ENCODE assay signal across 8 cellular contexts in the genomic region with DNA sequence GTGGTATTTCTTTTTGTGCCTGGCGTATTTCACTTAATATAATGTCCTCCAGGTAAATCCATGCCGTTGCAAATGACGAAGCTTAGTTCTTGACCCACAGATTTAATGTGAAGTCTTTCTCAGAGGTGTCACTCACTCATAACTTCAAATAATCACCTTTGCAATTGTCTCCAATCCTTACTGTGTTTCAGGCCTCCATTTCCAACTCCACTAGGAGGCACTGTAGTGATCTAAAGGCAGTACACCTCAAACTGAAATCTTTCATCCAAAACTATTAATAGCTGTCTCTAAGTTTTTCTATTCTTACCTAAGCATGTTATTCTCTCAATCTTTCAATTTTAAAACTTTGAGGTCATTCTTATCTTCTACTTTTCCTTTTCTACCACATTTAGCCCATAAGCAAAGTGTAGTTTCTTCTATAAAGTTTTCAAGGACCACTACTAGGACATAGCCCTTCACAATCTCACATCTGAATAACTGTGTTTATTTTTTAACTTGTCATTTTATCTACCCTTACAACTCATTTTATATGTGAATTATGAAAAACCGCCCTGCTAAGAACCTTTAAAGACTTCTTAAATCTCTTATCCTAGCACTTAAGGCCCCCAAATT. TPM values are rescaled to one million over a fixed set of nuclear protein-coding genes. Genes with fewer than 3 reads are reported as not detected.
DNase-seq lines count a peak whose midpoint lies in the region; ATAC-seq and TF ChIP-seq lines count a peak whose summit lies in the region.

No MANE protein-coding gene starts in this region.

- H3K79me2 ChIP-seq in smooth muscle cell (ENCODE audit: low read depth): no peaks in the 10 kb centered on the region

- no peak overlapping the region for H2AFZ ChIP-seq in smooth muscle cell (ENCODE audit: low read depth)

- no peaks in the 10 kb centered on the region for H4K20me1 ChIP-seq in smooth muscle cell (ENCODE audit: low read depth)

- H3K4me1 ChIP-seq in esophagus muscularis mucosa: peaks cover 0 to 27% (median 22%) of the 10 kb centered on the region in 4 donors
- peaks cover 4% of the 10 kb centered on the region for H3K4me1 ChIP-seq in smooth muscle cell (ENCODE audit: low read depth)

- DNase-seq in AG09309 (ENCODE audit: low read depth): no peak
- DNase-seq in RPMI7951 (ENCODE audit: low read depth): peak; percentile 30
- no peak for DNase-seq in esophagus muscularis mucosa (ENCODE audit: extremely low spot score)
- no peak for DNase-seq in smooth muscle cell (lab: John Stamatoyannopoulos, UW; ENCODE audit: unreplicated experiment)
- no peak for DNase-seq in omental fat pad (ENCODE audit: low spot score)

- H3K36me3 ChIP-seq in esophagus muscularis mucosa (no peaks in the 10 kb centered on the region), smooth muscle cell (ENCODE audit: low read depth) (no peaks in the 10 kb centered on the region)

- no peaks in the 10 kb centered on the region for H3K9me3 ChIP-seq in esophagus muscularis mucosa
- H3K9me3 ChIP-seq in smooth muscle cell (replicated peaks; ENCODE audit: low read depth): no peaks in the 10 kb centered on the region

- TF ChIP-seq CTCF in AG09309 (IDR thresholded peaks at IDR 0.05; ENCODE audit: control insufficient read depth, insufficient read depth, low read depth, low read length, missing control alignments) (peak; percentile 71), GM12872 (IDR thresholded peaks at IDR 0.05; ENCODE audit: insufficient read depth, low read depth, low read length) (peak; percentile 75), esophagus muscularis mucosa (IDR thresholded peaks at IDR 0.05) (peak; percentile 36 to 61 (median 47)), smooth muscle cell (IDR thresholded peaks at IDR 0.05; ENCODE audit: borderline replicate concordance, insufficient read depth, poor library complexity, severe bottlenecking) (peak; percentile 50), omental fat pad (IDR thresholded peaks at IDR 0.05) (no peak)

- ATAC-seq in GM21576 (IDR thresholded peaks at IDR 0.05; ENCODE audit: unreplicated experiment) (no peak), HG03108 (IDR thresholded peaks at IDR 0.05; ENCODE audit: unreplicated experiment) (no peak), omental fat pad (ENCODE audit: low FRiP score) (no peak)

- H3F3A ChIP-seq in smooth muscle cell (ENCODE audit: low read depth): no peaks in the 10 kb centered on the region

- H3K4me2 ChIP-seq in smooth muscle cell: no peak overlapping the region

- no peak overlapping the region for H3K9ac ChIP-seq in smooth muscle cell (ENCODE audit: low read depth)

- no peak for TF ChIP-seq POLR2A in esophagus muscularis mucosa (IDR thresholded peaks at IDR 0.05; ENCODE audit: low read depth)

- H3K27me3 ChIP-seq in esophagus muscularis mucosa (peaks cover 0 to 3% (median 0%) of the 10 kb centered on the region in 4 donors), smooth muscle cell (ENCODE audit: low read depth) (peaks cover 28% of the 10 kb centered on the region)

- intact Hi-C loops in esophagus muscularis mucosa (cut with DNase I): no loop called here

- no peak overlapping the region for H3K27ac ChIP-seq in esophagus muscularis mucosa (replicated peaks in 1 of 4)
- H3K27ac ChIP-seq in smooth muscle cell (ENCODE audit: low read depth): no peak overlapping the region

- TF ChIP-seq EP300 in esophagus muscularis mucosa (IDR thresholded peaks at IDR 0.05): no peak

- 73% methylated on average over 4 of the region's 4 CpGs for WGBS in esophagus muscularis mucosa
- 44% methylated on average over 4 of the region's 4 CpGs for WGBS in smooth muscle cell (ENCODE audit: low lambda C conversion rate)

- H3K4me3 ChIP-seq in AG09309 (ENCODE audit: control insufficient read depth, low read depth, low read length) (no peak overlapping the region), esophagus muscularis mucosa (no peak overlapping the region), smooth muscle cell (no peak overlapping the region)

RNA-seq across cellular contexts. Expression of a gene that starts 25.5 kb away (rescaled TPM):
- 13.4 and 18.3 TPM in 2 replicates for total RNA-seq in RPMI7951 (2014; rRNA removed; shearing (Covaris generic))
- total RNA-seq in esophagus muscularis mucosa (10 to 100 TPM; 16.2 to 22.0 (median 20.4) TPM), smooth muscle cell (23.9 TPM in 2 replicates), omental fat pad (10 to 100 TPM; 17.3 to 23.3 (median 18.7) TPM)
- 17.4 and 21.5 TPM in 2 replicates for polyA plus RNA-seq in smooth muscle cell

RNA-seq across cellular contexts. Expression of a gene that starts 54.4 kb away (rescaled TPM):
- total RNA-seq in RPMI7951 (2014; rRNA removed; shearing (Covaris generic)): 109 and 144 TPM in 2 replicates
- under 1 TPM in 1 of 4 donors, not detected in 3; 0.69 TPM for total RNA-seq in esophagus muscularis mucosa
- 5.3 and 8.0 TPM in 2 replicates for total RNA-seq in smooth muscle cell
- 5.3 and 7.5 TPM in 2 replicates for polyA plus RNA-seq in smooth muscle cell
- 1 to 10 TPM in 1 of 4 donors, under 1 TPM in 1, not detected in 2; 0.19 to 3.1 TPM for total RNA-seq in omental fat pad

Comparison
In these comparisons a context has a peak if more than half of its experiments do, and no peak if none do; other contexts are left out.
1. CTCF ChIP-seq: peak in AG09309 (single experiment), GM12872 (single experiment), esophagus muscularis mucosa (3 of 3) and smooth muscle cell (single experiment); none in omental fat pad (0 of 3).
2. RNA of a gene that starts 54.4 kb away (total RNA-seq): 109 to 144 TPM in RPMI7951; 5.3 to 8.0 TPM in smooth muscle cell, 0.19 to 3.1 TPM in omental fat pad and 0.69 TPM in esophagus muscularis mucosa; every median in the first group is over 10 times any median in the second.